Comparison of ENCODE assay signal across 8 cellular contexts in the genomic region with DNA sequence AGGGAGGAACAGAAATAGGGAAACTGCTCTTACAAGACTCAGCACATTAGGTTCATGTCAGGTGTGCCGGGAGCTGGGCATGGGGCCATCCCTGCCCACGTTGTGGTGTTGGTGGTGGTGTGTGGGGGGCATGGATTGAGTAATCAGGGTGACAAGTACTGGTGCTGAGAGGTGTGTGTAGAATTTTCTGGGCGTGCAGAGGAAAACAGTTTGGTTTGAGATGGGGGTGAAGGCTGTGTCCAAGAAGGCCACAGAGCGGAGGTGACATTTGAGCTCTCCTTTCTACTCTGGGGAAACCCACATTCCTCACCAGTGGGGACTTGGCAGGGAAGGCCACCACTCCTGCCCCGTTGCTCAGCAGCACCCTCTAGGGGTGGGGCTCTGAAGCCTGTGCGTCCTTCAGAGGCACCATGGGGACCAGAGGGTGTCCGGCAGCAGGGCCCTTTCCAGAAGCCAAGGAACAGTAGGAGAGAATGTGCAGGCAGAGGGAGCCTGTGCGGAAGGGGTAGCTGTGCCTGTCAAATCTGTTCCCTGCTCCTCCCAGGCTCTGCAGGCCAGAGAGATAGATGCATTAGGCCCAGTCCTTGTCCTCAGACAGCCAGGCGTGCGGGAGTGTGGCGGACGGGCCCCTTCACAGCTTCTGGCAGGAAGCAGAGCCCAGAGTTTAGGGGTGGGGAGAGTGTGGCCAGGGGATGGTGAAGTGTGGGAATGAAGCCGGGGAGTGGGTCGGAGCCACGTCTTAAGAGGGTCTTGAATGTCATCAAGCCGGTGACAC. TPM values are rescaled to one million over a fixed set of nuclear protein-coding genes. Genes with fewer than 3 reads are reported as not detected.
DNase-seq lines count a peak whose midpoint lies in the region; ATAC-seq, FAIRE-seq and TF ChIP-seq lines count a peak whose summit lies in the region.

No MANE protein-coding gene starts in this region.

- intact Hi-C loops in HepG2 (cut with micrococcal nuclease; ENCODE audit: unreplicated experiment), result no loop called here
- intact Hi-C loops in transverse colon (cut with DNase I; ENCODE audit: low total_unique reads), result no loop called here

- no peak overlapping the region for H3K9ac ChIP-seq in HepG2 (ENCODE audit: insufficient read depth, low read depth, low read length)

- TF ChIP-seq RAD21 in HepG2 (CRISPR knock-in tag; IDR thresholded peaks at IDR 0.05), result no peak

- H3K9me3 ChIP-seq in HepG2 (ENCODE audit: low read length), result no peaks in the 10 kb centered on the region
- no peaks in the 10 kb centered on the region for H3K9me3 ChIP-seq in transverse colon

- ATAC-seq in HepG2, result no peak
- no peak for ATAC-seq in HG02623 (IDR thresholded peaks at IDR 0.05; ENCODE audit: unreplicated experiment)
- no peak for ATAC-seq in HG02973 (IDR thresholded peaks at IDR 0.05; ENCODE audit: unreplicated experiment)

- POLR2A ChIA-PET in HepG2 (lab: Yijun Ruan, JAX), result interaction anchor here (1.3 to 2.4 kb wide), 5 partner anchors 11 to 116 kb away, joined by 4 to 17 read pairs (median 4); no protein-coding TSS in a partner anchor

- H3K27ac ChIP-seq in HepG2 (ENCODE audit: extremely low read length, insufficient read depth, low read length), result no peak overlapping the region
- peak overlapping the region; percentile 81 to 98 (median 94) for H3K27ac ChIP-seq in transverse colon

- TF ChIP-seq POLR2A in HepG2 (IDR thresholded peaks at IDR 0.05; ENCODE audit: insufficient read depth in 1 of 2, low read depth in 2 of 2, low read length in 2 of 2) (no peak), transverse colon (IDR thresholded peaks at IDR 0.05) (no peak)

- DNase-seq in activated T-cell treated with anti-CD3 and anti-CD28 coated beads for 48 hours (ENCODE audit: low read depth) (peak; percentile 58), activated T-cell treated with anti-CD3 and anti-CD28 coated beads for 4 hours (no peak), HepG2 (ENCODE audit: low spot score) (no peak), transverse colon (peak; percentile 54)
- DNase-seq in activated CD8-positive, alpha-beta memory T cell treated with anti-CD3 and anti-CD28 coated beads, Interleukin-2, amount 50 U/mL, for 48 hours, result peak; percentile 80
- DNase-seq in NK-92 treated with Interleukin-12 subunit alpha and Interleukin-12 subunit beta, amount 100 ng/mL, for 24 hours (lab: John Stamatoyannopoulos, UW), result no peak

- CTCF ChIA-PET in HepG2 (lab: Yijun Ruan, JAX; ENCODE audit: low intra/inter-chr PET ratio, low total read pairs), result interaction anchor here (0.8 to 4.6 kb wide), 4 partner anchors 74 to 195 kb away, joined by 3 to 51 read pairs (median 6); no protein-coding TSS in a partner anchor

- no peaks in the 10 kb centered on the region for H3K27me3 ChIP-seq in HepG2 (ENCODE audit: control insufficient read depth in 1 of 2, insufficient read depth in 2 of 2, low read length in 2 of 2)
- H3K27me3 ChIP-seq in transverse colon, result no peaks in the 10 kb centered on the region

- 96% methylated on average over 14 of the region's 16 CpGs for WGBS in HepG2 (ENCODE audit: low lambda C conversion rate)
- WGBS in transverse colon (ENCODE audit: low coverage in 1 of 2), 2 donors, result 82% methylated on average over 2 to 16 of the region's 16 CpGs

- H3K4me2 ChIP-seq in HepG2 (ENCODE audit: low read depth, low read length), result no peak overlapping the region

- BruUV-seq in HepG2 (replicated peaks; lab: Mats Ljungman, UMichigan), result no TSS peak

- no peak overlapping the region for H2AFZ ChIP-seq in HepG2 (ENCODE audit: low read length)

- H3K4me3 ChIP-seq in HepG2 (replicated peaks in 1 of 3; ENCODE audit: insufficient read depth in 1 of 3, low read depth in 2 of 3, low read length in 3 of 3) (no peak overlapping the region), transverse colon (no peak overlapping the region)

- peaks cover 56% of the 10 kb centered on the region for H3K4me1 ChIP-seq in HepG2 (ENCODE audit: insufficient read depth, low read length)
- H3K4me1 ChIP-seq in transverse colon, result peaks cover 54 to 94% (median 86%) of the 10 kb centered on the region in 4 donors

- H4K20me1 ChIP-seq in HepG2 (ENCODE audit: insufficient read depth, low read length), result peaks cover 67% of the 10 kb centered on the region

- TF ChIP-seq EP300 in HepG2 (IDR thresholded peaks at IDR 0.05; ENCODE audit: low read depth in 2 of 2, low read length in 2 of 2) (no peak), HepG2 (CRISPR knock-in tag; IDR thresholded peaks at IDR 0.05; ENCODE audit: borderline replicate concordance) (no peak), transverse colon (IDR thresholded peaks at IDR 0.05; ENCODE audit: low read depth) (no peak)

- H3K36me3 ChIP-seq in HepG2 (replicated peaks in 1 of 2; ENCODE audit: control insufficient read depth in 1 of 2, insufficient read depth in 2 of 2, low read length in 2 of 2), result peaks cover 0 to 11% of the 10 kb centered on the region in 2 experiments; a peak in 2 of 5 replicates
- no peaks in the 10 kb centered on the region for H3K36me3 ChIP-seq in transverse colon

- TF ChIP-seq CTCF in HepG2 (CRISPR knock-in tag; IDR thresholded peaks at IDR 0.05) (peak; percentile 72), transverse colon (IDR thresholded peaks at IDR 0.05) (peak; percentile 38 to 52 (median 50))

- in situ Hi-C loops in HepG2 (cut with HindIII; ENCODE audit: extremely low pct_ligation_motif_present, low pct_unique_long_range_greater_than_20kb), result no loop called here
- in situ Hi-C loops in transverse colon (cut with MboI; ENCODE audit: low pct_ligation_motif_present in 1 of 4, low pct_unique_long_range_greater_than_20kb in 1 of 4, low sequenced_read_pairs in 3 of 4), result no loop called here

- H3K79me2 ChIP-seq in HepG2 (ENCODE audit: insufficient read depth, low read length), result peaks cover 86% of the 10 kb centered on the region

- FAIRE-seq in HepG2 (lab: Jason Lieb, UNC), result no peak

TF ChIP-seq in HepG2, 621 proteins besides CTCF, POLR2A, EP300 and RAD21 (continues in another document):
- TF ChIP-seq, protein P1, sequence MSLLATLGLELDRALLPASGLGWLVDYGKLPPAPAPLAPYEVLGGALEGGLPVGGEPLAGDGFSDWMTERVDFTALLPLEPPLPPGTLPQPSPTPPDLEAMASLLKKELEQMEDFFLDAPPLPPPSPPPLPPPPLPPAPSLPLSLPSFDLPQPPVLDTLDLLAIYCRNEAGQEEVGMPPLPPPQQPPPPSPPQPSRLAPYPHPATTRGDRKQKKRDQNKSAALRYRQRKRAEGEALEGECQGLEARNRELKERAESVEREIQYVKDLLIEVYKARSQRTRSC (CRISPR knock-in tag; IDR thresholded peaks at IDR 0.05; ENCODE audit: low read depth), result no peak
- TF ChIP-seq ZNF615 (CRISPR knock-in tag; IDR thresholded peaks at IDR 0.05; ENCODE audit: borderline replicate concordance) (no peak), PHF21A (CRISPR knock-in tag; IDR thresholded peaks at IDR 0.05) (no peak)
- TF ChIP-seq, protein P2, sequence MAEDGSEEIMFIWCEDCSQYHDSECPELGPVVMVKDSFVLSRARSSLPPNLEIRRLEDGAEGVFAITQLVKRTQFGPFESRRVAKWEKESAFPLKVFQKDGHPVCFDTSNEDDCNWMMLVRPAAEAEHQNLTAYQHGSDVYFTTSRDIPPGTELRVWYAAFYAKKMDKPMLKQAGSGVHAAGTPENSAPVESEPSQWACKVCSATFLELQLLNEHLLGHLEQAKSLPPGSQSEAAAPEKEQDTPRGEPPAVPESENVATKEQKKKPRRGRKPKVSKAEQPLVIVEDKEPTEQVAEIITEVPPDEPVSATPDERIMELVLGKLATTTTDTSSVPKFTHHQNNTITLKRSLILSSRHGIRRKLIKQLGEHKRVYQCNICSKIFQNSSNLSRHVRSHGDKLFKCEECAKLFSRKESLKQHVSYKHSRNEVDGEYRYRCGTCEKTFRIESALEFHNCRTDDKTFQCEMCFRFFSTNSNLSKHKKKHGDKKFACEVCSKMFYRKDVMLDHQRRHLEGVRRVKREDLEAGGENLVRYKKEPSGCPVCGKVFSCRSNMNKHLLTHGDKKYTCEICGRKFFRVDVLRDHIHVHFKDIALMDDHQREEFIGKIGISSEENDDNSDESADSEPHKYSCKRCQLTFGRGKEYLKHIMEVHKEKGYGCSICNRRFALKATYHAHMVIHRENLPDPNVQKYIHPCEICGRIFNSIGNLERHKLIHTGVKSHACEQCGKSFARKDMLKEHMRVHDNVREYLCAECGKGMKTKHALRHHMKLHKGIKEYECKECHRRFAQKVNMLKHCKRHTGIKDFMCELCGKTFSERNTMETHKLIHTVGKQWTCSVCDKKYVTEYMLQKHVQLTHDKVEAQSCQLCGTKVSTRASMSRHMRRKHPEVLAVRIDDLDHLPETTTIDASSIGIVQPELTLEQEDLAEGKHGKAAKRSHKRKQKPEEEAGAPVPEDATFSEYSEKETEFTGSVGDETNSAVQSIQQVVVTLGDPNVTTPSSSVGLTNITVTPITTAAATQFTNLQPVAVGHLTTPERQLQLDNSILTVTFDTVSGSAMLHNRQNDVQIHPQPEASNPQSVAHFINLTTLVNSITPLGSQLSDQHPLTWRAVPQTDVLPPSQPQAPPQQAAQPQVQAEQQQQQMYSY (CRISPR knock-in tag; IDR thresholded peaks at IDR 0.05), result no peak

RNA-seq across cellular contexts. Expression of a gene that starts 48.7 kb away (rescaled TPM):
- total RNA-seq in HepG2 (2016; rRNA removed; fragmentation: Illumina TruSeq; extraction: Trizol) (16.1 and 19.5 TPM in 2 replicates), transverse colon (100 to 1,000 TPM; 100 to 139 (median 120) TPM)
- total RNA-seq in HepG2 (2016; cell fraction: cytosol; rRNA removed; fragmentation: Illumina TruSeq; extraction: Trizol; ENCODE audit: low read depth), result 13.0 and 16.7 TPM in 2 replicates
- total RNA-seq in HepG2 (2016; cell fraction: insoluble cytoplasmic fraction; rRNA removed; fragmentation: Illumina TruSeq; extraction: Trizol), result 15.4 and 17.4 TPM in 2 replicates
- 18.2 and 21.4 TPM in 2 replicates for total RNA-seq in HepG2 (2016; cell fraction: membrane; rRNA removed; fragmentation: Illumina TruSeq; extraction: Trizol)
- 31.6 and 33.0 TPM in 2 replicates for total RNA-seq in HepG2 (2016; cell fraction: nucleus; rRNA removed; fragmentation: Illumina TruSeq; extraction: Trizol)
- polyA plus RNA-seq in HepG2 (2011; rRNA removed), result 31.2 and 37.7 TPM in 2 replicates
- polyA plus RNA-seq in HepG2 (2011; cell fraction: cytosol; rRNA removed), result 20.9 and 26.7 TPM in 2 replicates
- polyA plus RNA-seq in HepG2 (2011; cell fraction: nucleus; rRNA removed), result 132 and 135 TPM in 2 replicates
- polyA plus RNA-seq in HepG2 (2012), result 43.5 and 43.7 TPM in 2 replicates
- polyA plus RNA-seq in HepG2 (2016; cell fraction: cytosol; fragmentation: Illumina TruSeq; extraction: Trizol; ENCODE audit: low read depth), result 1.4 and 1.7 TPM in 2 replicates
- polyA plus RNA-seq in HepG2 (2016; cell fraction: insoluble cytoplasmic fraction; fragmentation: Illumina TruSeq; extraction: Trizol; ENCODE audit: low read depth), result 22.8 and 30.2 TPM in 2 replicates
- 4.4 and 5.4 TPM in 2 replicates for polyA plus RNA-seq in HepG2 (2016; cell fraction: membrane; fragmentation: Illumina TruSeq; extraction: Trizol; ENCODE audit: low read depth)
- 70.9 and 78.3 TPM in 2 replicates for polyA plus RNA-seq in HepG2 (2016; cell fraction: nucleus; fragmentation: Illumina TruSeq; extraction: Trizol; ENCODE audit: insufficient read depth, low read depth)
- polyA minus RNA-seq in HepG2 (2011; rRNA and poly(A)+ RNA removed; ENCODE audit: low replicate concordance), result 24.8 and 50.4 TPM in 2 replicates
- 36.3 and 45.8 TPM in 2 replicates for polyA minus RNA-seq in HepG2 (2011; cell fraction: cytosol; rRNA and poly(A)+ RNA removed)
- 83.8 and 96.8 TPM in 2 replicates for polyA minus RNA-seq in HepG2 (2011; cell fraction: nucleus; rRNA and poly(A)+ RNA removed)

Comparison
In these comparisons a context has a peak if more than half of its experiments do, and no peak if none do; other contexts are left out.
1. DNase-seq: peak in activated T-cell treated with anti-CD3 and anti-CD28 coated beads for 48 hours (single experiment), activated CD8-positive, alpha-beta memory T cell treated with anti-CD3 and anti-CD28 coated beads, Interleukin-2, amount 50 U/mL, for 48 hours (single experiment) and transverse colon (single experiment); none in activated T-cell treated with anti-CD3 and anti-CD28 coated beads for 4 hours (single experiment), HepG2 (single experiment) and NK-92 treated with Interleukin-12 subunit alpha and Interleukin-12 subunit beta, amount 100 ng/mL, for 24 hours (single experiment).